In genomic region chr1:167298328-167298727, GRCh38 we compare ENCODE assay signal across 11 cellular contexts.
"Had no signal": no experiment of that assay in that cellular context is flagged by ENCODE, and none has a peak within 500 bp of the region (broad histone marks: within the 10 kb centered on the region; RNA-seq: fewer than 3 reads in every experiment).

No MANE protein-coding gene starts in this region.

- H3K27me3 ChIP-seq: ascending aorta, cardiac muscle cell had no signal

- H3K4me1 ChIP-seq: ascending aorta had no signal

- H3K4me3 ChIP-seq: ascending aorta, cardiac muscle cell, smooth muscle cell had no signal

- H3K4me2 ChIP-seq: smooth muscle cell had no signal

- H3K9me3 ChIP-seq: ascending aorta had no signal

- H3K36me3 ChIP-seq: ascending aorta, cardiac muscle cell had no signal

- ATAC-seq: activated naive CD4-positive, alpha-beta T cell treated with anti-CD3 and anti-CD28 coated beads, Interleukin-2, amount 50 U/mL, for 72 hours; stimulated activated memory B cell treated with anti-CD40 and anti-IgM and Interleukin-4, amounts not matched to agents 10 μg/mL and 1 μg/mL and 100 μg/mL, for 72 hours had no signal

- DNase-seq: activated CD4-positive, alpha-beta T cell treated with anti-CD3 and anti-CD28 coated beads, Interleukin-2, amount 50 U/mL, for 4 hours; activated CD4-positive, CD25-positive, alpha-beta regulatory T cell treated with anti-CD3 and anti-CD28 coated beads, Interleukin-2, amount 50 U/mL, for 72 hours; activated T-cell treated with anti-CD3 and anti-CD28 coated beads, Interleukin-2, amount 50 U/mL, for 1 hour; cortex of kidney; posterior cingulate gyrus; trophoblast cell had no signal

- H3K27ac ChIP-seq: ascending aorta, cardiac muscle cell had no signal
